ENCODE assay signal across 2 cellular contexts in the genomic region with DNA sequence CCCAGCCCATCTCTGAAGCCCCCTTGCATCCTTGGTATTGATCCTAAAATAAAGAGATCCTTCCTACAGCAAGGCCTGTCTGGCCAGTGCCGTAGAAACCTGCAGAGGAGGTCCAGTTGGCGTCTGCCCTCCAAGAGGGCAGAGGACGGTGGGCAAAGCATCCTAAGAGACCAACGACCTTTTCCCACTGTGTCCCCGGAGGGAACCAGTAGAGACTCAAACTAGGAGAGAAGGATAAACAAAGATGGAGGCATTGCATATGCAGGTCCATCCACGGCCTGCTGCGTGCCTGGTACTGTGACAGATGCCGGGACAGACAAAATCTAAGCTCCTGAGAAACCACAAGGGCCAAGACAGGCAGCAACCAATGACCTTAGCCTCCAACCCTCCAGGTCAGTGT.
TF ChIP-seq lines count a peak whose summit lies in the region.

No MANE protein-coding gene starts in this region.

TF ChIP-seq in IMR-90, 13 proteins besides CTCF, POLR2A, EP300 and RAD21:
- no peak for TF ChIP-seq MAFK (IDR thresholded peaks at IDR 0.05; ENCODE audit: low read depth, low read length)
- TF ChIP-seq BHLHE40 (IDR thresholded peaks at IDR 0.05; ENCODE audit: low read depth, low read length) = no peak
- TF ChIP-seq MXI1 (IDR thresholded peaks at IDR 0.05; ENCODE audit: borderline replicate concordance, low read depth, low read length) = no peak
TF ChIP-seq in IMR-90: peak in this region for 0.

TF ChIP-seq in HEK293T, 16 proteins besides CTCF, POLR2A, EP300 and RAD21:
- no peak for TF ChIP-seq L3MBTL2 (conservative IDR thresholded peaks at IDR 0.05)
- no peak for TF ChIP-seq NFRKB (IDR thresholded peaks at IDR 0.05)
- TF ChIP-seq FOXK2 (IDR thresholded peaks at IDR 0.05) = no peak
- no peak for TF ChIP-seq TARDBP (IDR thresholded peaks at IDR 0.05)
- no peak for TF ChIP-seq FOXM1 (IDR thresholded peaks at IDR 0.05; ENCODE audit: borderline replicate concordance)
- TF ChIP-seq FOXA1 (IDR thresholded peaks at IDR 0.05) = no peak
- no peak for TF ChIP-seq CTBP1 (IDR thresholded peaks at IDR 0.05; ENCODE audit: borderline replicate concordance)
- no peak for TF ChIP-seq BHLHE40 (IDR thresholded peaks at IDR 0.05; ENCODE audit: borderline replicate concordance)
- TF ChIP-seq ARNT (IDR thresholded peaks at IDR 0.05) = no peak
- TF ChIP-seq SUZ12 (IDR thresholded peaks at IDR 0.05) = no peak
- TF ChIP-seq LEF1 (IDR thresholded peaks at IDR 0.05; ENCODE audit: borderline replicate concordance) = no peak
- TF ChIP-seq SP1 (IDR thresholded peaks at IDR 0.05) = no peak
